Comparison of ENCODE assay signal across 1 cellular context in genomic region chr20:62318411-62319345, GRCh38.
TF ChIP-seq lines count a peak whose summit lies in the region.

No MANE protein-coding gene starts in this region.

TF ChIP-seq in SK-N-SH treated with all-trans-retinoic acid at 6 μM for 48 hours, 23 proteins besides CTCF, POLR2A, EP300 and RAD21 (continued from another document):
- TF ChIP-seq PATZ1 (CRISPR knock-in tag; IDR thresholded peaks at IDR 0.05; ENCODE audit: borderline replicate concordance), result no peak
- no peak for TF ChIP-seq ZNF70 (CRISPR knock-in tag; IDR thresholded peaks at IDR 0.05)
- TF ChIP-seq GLIS3 (CRISPR knock-in tag; IDR thresholded peaks at IDR 0.05), result no peak
- TF ChIP-seq ZFP30 (CRISPR knock-in tag; IDR thresholded peaks at IDR 0.05), result no peak
- no peak for TF ChIP-seq PPARA (CRISPR knock-in tag; IDR thresholded peaks at IDR 0.05; ENCODE audit: borderline replicate concordance)
- no peak for TF ChIP-seq ZC3H10 (CRISPR knock-in tag; IDR thresholded peaks at IDR 0.05)
- TF ChIP-seq OSR1 (CRISPR knock-in tag; IDR thresholded peaks at IDR 0.05), result no peak
- no peak for TF ChIP-seq ZNF8 (CRISPR knock-in tag; IDR thresholded peaks at IDR 0.05)
